Comparison of ENCODE assay signal across 9 cellular contexts in the genomic region with DNA sequence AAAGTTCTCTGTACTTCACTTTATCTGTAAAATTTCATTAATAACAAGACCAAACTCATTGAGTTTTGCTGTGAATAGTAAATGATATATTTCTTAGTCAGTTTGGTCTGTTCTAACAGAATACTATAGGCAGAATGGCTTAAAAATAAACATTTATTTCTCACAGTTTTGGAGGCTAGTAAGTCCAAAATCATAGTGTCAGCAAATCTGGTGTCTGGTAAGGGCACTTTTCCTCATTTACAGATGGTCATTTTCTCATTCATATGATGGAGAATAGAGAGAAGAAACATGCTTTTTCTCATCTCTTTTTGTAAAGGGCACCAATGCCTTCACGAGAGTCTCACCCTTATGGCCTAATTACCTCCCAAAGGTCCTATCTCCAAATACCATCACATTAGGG.
"Had no signal": no experiment of that assay in that cellular context is flagged by ENCODE, and none has a peak within 500 bp of the region (broad histone marks: within the 10 kb centered on the region; RNA-seq: fewer than 3 reads in every experiment).

No MANE protein-coding gene starts in this region.

- H3K9me3 ChIP-seq: HAP-1 had no signal

- H3K27ac ChIP-seq: GM23248, HL-60 had no signal

- H3K9ac ChIP-seq: GM23248 had no signal

- H3K4me3 ChIP-seq: GM23248, HAP-1 had no signal

- H3K4me1 ChIP-seq: HAP-1 had no signal

- H3K4me1 Mint-ChIP-seq: IgD-negative memory B cell had no signal

- H3K27ac Mint-ChIP-seq: HFFc6, IgD-negative memory B cell had no signal

- H3K4me3 Mint-ChIP-seq: HFFc6, IgD-negative memory B cell had no signal

- H3K27me3 Mint-ChIP-seq: IgD-negative memory B cell had no signal

- H2AFZ ChIP-seq: GM23248 had no signal

- H3K36me3 Mint-ChIP-seq: IgD-negative memory B cell had no signal

- H3K9me3 Mint-ChIP-seq: HFFc6 had no signal

- DNase-seq: GM23248, GOT3, H7, HFFc6, KG1 had no signal

- H3K36me3 ChIP-seq: HAP-1 had no signal

- ATAC-seq: HCT116 had no signal
